Comparison of ENCODE assay signal across 9 cellular contexts in genomic region chr19:38224014-38224862, GRCh38. TPM values are rescaled to one million over a fixed set of nuclear protein-coding genes. Genes with fewer than 3 reads are reported as not detected.
DNase-seq lines count a peak whose midpoint lies in the region; ATAC-seq, FAIRE-seq and TF ChIP-seq lines count a peak whose summit lies in the region.
"Had no signal": no experiment of that assay in that cellular context is flagged by ENCODE, and none has a peak within 500 bp of the region (broad histone marks: within the 10 kb centered on the region; RNA-seq: fewer than 3 reads in every experiment).

TSS of gene DPF1 (minus strand) at chr19:38224222. CDS start at chr19:38224142, 80 bp downstream.

- CTCF ChIA-PET in CD8-positive, alpha-beta T cell (lab: Charles Lee), result interaction anchor here (1.2 to 1.3 kb wide), 3 partner anchors 10 to 316 kb away, joined by 3 to 4 read pairs (median 4); no protein-coding TSS in a partner anchor
- CTCF ChIA-PET in Panc1 (lab: Charles Lee), result interaction anchor here (0.7 to 1.4 kb wide), 9 partner anchors 9 to 322 kb away, joined by 3 to 10 read pairs (median 4); partner anchors contain the start of gene FAM98C

- H3K9me3 ChIP-seq in CD8-positive, alpha-beta T cell (ENCODE audit: low read length), result no peaks in the 10 kb centered on the region
- H3K9me3 ChIP-seq in Panc1 (ENCODE audit: control insufficient read depth, insufficient read depth, low read depth, low read length), result no peaks in the 10 kb centered on the region
- H3K9me3 ChIP-seq in trophoblast cell (ENCODE audit: insufficient read depth, low read depth, low read length), result peaks cover 4% of the 10 kb centered on the region
- H3K9me3 ChIP-seq: adrenal gland had no signal

- H2AK5ac ChIP-seq in trophoblast cell (ENCODE audit: low read length), result no peak within 1 kb of the TSS

- no peak within 1 kb of the TSS for H4K12ac ChIP-seq in trophoblast cell (ENCODE audit: low read depth, low read length)

- H3K27me3 Mint-ChIP-seq in CD8-positive, alpha-beta T cell (ENCODE audit: low read depth), result peaks cover 55% of the 10 kb centered on the region

- FAIRE-seq in HTR-8/SVneo (lab: Jason Lieb, UNC), result peak; percentile 98

- TF ChIP-seq CTCF in CD8-positive, alpha-beta T cell (IDR thresholded peaks at IDR 0.05), result peak; percentile 27
- no peak for TF ChIP-seq CTCF in Panc1 (IDR thresholded peaks at IDR 0.05)

- peaks cover 26% of the 10 kb centered on the region for H3K4me1 Mint-ChIP-seq in CD8-positive, alpha-beta T cell (ENCODE audit: low read depth)

- peak; percentile 75 for ATAC-seq in CD8-positive, alpha-beta T cell
- ATAC-seq in GM19324 (IDR thresholded peaks at IDR 0.05; ENCODE audit: low FRiP score, unreplicated experiment), result peak; percentile 58
- peak; percentile 92 for ATAC-seq in Panc1

- H3K23ac ChIP-seq in trophoblast cell (ENCODE audit: low read length), result no peak within 1 kb of the TSS

- H3K4me2 ChIP-seq in trophoblast cell (ENCODE audit: low read length), result peak within 1 kb of the TSS; percentile 99

- no peaks in the 10 kb centered on the region for H3K36me3 Mint-ChIP-seq in CD8-positive, alpha-beta T cell

- in situ Hi-C loops in Panc1 (cut with HindIII; ENCODE audit: low pct_unique_long_range_greater_than_20kb, low sequenced_read_pairs), result no loop called here

- peak within 1 kb of the TSS; percentile 82 for H4K8ac ChIP-seq in trophoblast cell (ENCODE audit: low read depth, low read length)

- H3K4ac ChIP-seq in trophoblast cell (ENCODE audit: low read depth, low read length), result peak within 1 kb of the TSS; percentile 35

- H3K18ac ChIP-seq in trophoblast cell (ENCODE audit: low read length), result peak within 1 kb of the TSS; percentile 57

- peaks cover 2% of the 10 kb centered on the region for H3K79me2 ChIP-seq in trophoblast cell (ENCODE audit: control insufficient read depth, insufficient read depth, low read length, poor library complexity)

- peak within 1 kb of the TSS; percentile 3 for H3K4me3 ChIP-seq in CD8-positive, alpha-beta T cell (ENCODE audit: low read depth, low read length)
- H3K4me3 ChIP-seq in Panc1 (ENCODE audit: low read depth in 2 of 2, low read length in 2 of 2) (peak within 1 kb of the TSS; percentile 53 to 81), trophoblast cell (ENCODE audit: low read depth, low read length) (peak within 1 kb of the TSS; percentile 81)

- H3K9ac ChIP-seq in trophoblast cell (ENCODE audit: low read length), result no peak within 1 kb of the TSS

- no peak within 1 kb of the TSS for H3K27ac ChIP-seq in CD8-positive, alpha-beta T cell (ENCODE audit: low read depth, low read length)
- H3K27ac ChIP-seq in Panc1 (ENCODE audit: low read length), result no peak within 1 kb of the TSS
- no peak within 1 kb of the TSS for H3K27ac ChIP-seq in trophoblast cell (ENCODE audit: low read depth, low read length)
- H3K27ac ChIP-seq: adrenal gland had no signal

- H2BK12ac ChIP-seq in trophoblast cell (ENCODE audit: low read length), result no peak within 1 kb of the TSS

- H2BK120ac ChIP-seq in trophoblast cell (ENCODE audit: insufficient read depth, low read length, poor library complexity), result no peak within 1 kb of the TSS

- POLR2A ChIA-PET in CD8-positive, alpha-beta T cell (lab: Charles Lee), result no interaction called here
- POLR2A ChIA-PET in Panc1 (lab: Charles Lee), result interaction anchor here (0.6 to 0.7 kb wide), 2 partner anchors 112 to 379 kb away, joined by 4 to 8 read pairs; no protein-coding TSS in a partner anchor

- peak in 3 of 7 experiments; percentile 29 to 41 (median 41) for DNase-seq in CD8-positive, alpha-beta T cell
- DNase-seq in HTR-8/SVneo (ENCODE audit: insufficient read length, low spot score) (peak; percentile 96), Panc1 (ENCODE audit: low read depth, low spot score) (no peak), foreskin melanocyte (peak; percentile 56), trophoblast cell (peak in 1 of 2 donors; percentile 47), pons (ENCODE audit: low spot score) (no peak)
- peak; percentile 24 for DNase-seq in activated effector memory CD4-positive, alpha-beta T cell treated with Interleukin-2 at 50 U/mL for 16 hours

- H4K91ac ChIP-seq in trophoblast cell (ENCODE audit: low read depth, low read length), result no peak within 1 kb of the TSS

- H3K27ac Mint-ChIP-seq in CD8-positive, alpha-beta T cell, result no peak within 1 kb of the TSS

- H2AFZ ChIP-seq in trophoblast cell (ENCODE audit: insufficient read depth, low read length, poor library complexity), result peak within 1 kb of the TSS; percentile 96

- H3K9me3 Mint-ChIP-seq in CD8-positive, alpha-beta T cell, result no peaks in the 10 kb centered on the region

- H3K79me1 ChIP-seq in trophoblast cell (ENCODE audit: low read length), result no peaks in the 10 kb centered on the region

- H3K4me1 ChIP-seq in CD8-positive, alpha-beta T cell (ENCODE audit: insufficient read depth, low read length), result peaks cover 19% of the 10 kb centered on the region
- H3K4me1 ChIP-seq in Panc1 (ENCODE audit: control insufficient read depth, insufficient read depth, low read length) (peaks cover 13% of the 10 kb centered on the region), trophoblast cell (ENCODE audit: control insufficient read depth in 1 of 2, insufficient read depth in 2 of 2, low read length in 2 of 2) (peaks cover 4 to 7% of the 10 kb centered on the region in 2 experiments)

- H3K27me3 ChIP-seq in CD8-positive, alpha-beta T cell (ENCODE audit: insufficient read depth, low read length), result peaks cover 35% of the 10 kb centered on the region
- H3K27me3 ChIP-seq in Panc1 (ENCODE audit: control insufficient read depth, insufficient read depth, low read length) (no peaks in the 10 kb centered on the region), trophoblast cell (ENCODE audit: insufficient read depth, low read length) (peaks cover 16% of the 10 kb centered on the region)

- H2BK5ac ChIP-seq in trophoblast cell (ENCODE audit: low read depth, low read length, poor library complexity), result no peak within 1 kb of the TSS

- no TSS peak for BruUV-seq in Panc1 (replicated peaks; lab: Mats Ljungman, UMichigan)

- no CpG with 5 or more reads among the region's 61 CpGs for WGBS in trophoblast cell (ENCODE audit: extremely low coverage, insufficient coverage, insufficient read length)

- no peaks in the 10 kb centered on the region for H3K36me3 ChIP-seq in CD8-positive, alpha-beta T cell (ENCODE audit: insufficient read depth, low read length)
- H3K36me3 ChIP-seq in Panc1 (ENCODE audit: control insufficient read depth, insufficient read depth, low read length) (no peaks in the 10 kb centered on the region), trophoblast cell (ENCODE audit: control insufficient read depth in 1 of 2, insufficient read depth in 2 of 2, low read length in 2 of 2) (no peaks in the 10 kb centered on the region)
- H3K36me3 ChIP-seq: adrenal gland had no signal

- H3K4me3 Mint-ChIP-seq in CD8-positive, alpha-beta T cell, result peak within 1 kb of the TSS; percentile 80

- peak within 1 kb of the TSS; percentile 51 for H3K14ac ChIP-seq in trophoblast cell (ENCODE audit: low read length)

- intact Hi-C loops in CD8-positive, alpha-beta T cell (cut with DNase I, micrococcal nuclease), result loop anchor here in 1 of 2 experiments (10.0 kb wide), 1 partner anchor 179 kb away; no protein-coding TSS in a partner anchor
- intact Hi-C loops in Panc1 (cut with micrococcal nuclease; ENCODE audit: unreplicated experiment), result loop anchor here (10.0 kb wide), 1 partner anchor 319 kb away; the partner anchor contains the start of genes SIPA1L3 and WDR87

RNA-seq across cellular contexts. Expression of gene DPF1, which starts in this region (rescaled TPM):
- not detected for total RNA-seq in CD8-positive, alpha-beta T cell
- 7.5 TPM for total RNA-seq in Panc1 (2021; ENCODE audit: unreplicated experiment)
- polyA plus RNA-seq in Panc1 (2012; ENCODE audit: insufficient read length), result 5.0 TPM
- 1.3 and 1.4 TPM in 2 replicates for polyA plus RNA-seq in trophoblast cell (2013)

Comparison
In these comparisons a context has a peak if more than half of its experiments do, and no peak if none do; other contexts are left out.
1. Peak in ATAC-seq and H3K4me3 ChIP-seq in CD8-positive, alpha-beta T cell; RNA of the gene not detected or under 1 TPM.
2. DNase-seq: peak in HTR-8/SVneo (single experiment), activated effector memory CD4-positive, alpha-beta T cell treated with Interleukin-2 at 50 U/mL for 16 hours (single experiment) and foreskin melanocyte (single experiment); none in Panc1 (single experiment) and pons (single experiment).
3. H3K4me3 ChIP-seq: peak in every context shown above with its lines; median percentile 81 in trophoblast cell; 67 in Panc1; 3 in CD8-positive, alpha-beta T cell.
4. Peak in every context shown above with its lines, with median percentiles within 50 percentile points of each other: ATAC-seq.